Comparison of ENCODE assay signal across 12 cellular contexts in genomic region chr5:13553896-13554295, GRCh38.
DNase-seq lines count a peak whose midpoint lies in the region; ATAC-seq and TF ChIP-seq lines count a peak whose summit lies in the region.
"Had no signal": no experiment of that assay in that cellular context is flagged by ENCODE, and none has a peak within 500 bp of the region (broad histone marks: within the 10 kb centered on the region; RNA-seq: fewer than 3 reads in every experiment).

No MANE protein-coding gene starts in this region.

- H3K23ac ChIP-seq in IMR-90 (ENCODE audit: low read depth, low read length): no peak overlapping the region

- H3K27ac ChIP-seq in IMR-90 (ENCODE audit: insufficient read depth, low read length) (no peak overlapping the region), prostate gland (no peak overlapping the region)

- H2BK5ac ChIP-seq in IMR-90 (ENCODE audit: low read depth, low read length, poor library complexity, severe bottlenecking): no peak overlapping the region

- POLR2A ChIA-PET in IMR-90 (lab: Charles Lee; ENCODE audit: unreplicated experiment): no interaction called here

- no peak for TF ChIP-seq RAD21 in IMR-90 (IDR thresholded peaks at IDR 0.05; ENCODE audit: low read length)

- peak overlapping the region; percentile 56 for H2AFZ ChIP-seq in IMR-90 (replicated peaks; ENCODE audit: low read length, poor library complexity)

- intact Hi-C loops in IMR-90 (cut with micrococcal nuclease) (no loop called here), prostate gland (cut with DNase I) (no loop called here)

- H3K4me3 Mint-ChIP-seq in stimulated activated effector memory CD8-positive, alpha-beta T cell treated with anti-CD3 and anti-CD28 coated beads, Interleukin-12 subunit alpha, Interleukin-12 subunit beta, amount 100 ng/mL, for 72 hours: no peak overlapping the region
- H3K4me3 Mint-ChIP-seq: activated CD8-positive, alpha-beta memory T cell treated with anti-CD3 and anti-CD28 coated beads, Interleukin-2, amount 10 ng/mL, durations not matched to agents 7 days and 5 days; CD4-positive, CD25-positive, alpha-beta regulatory T cell; immature natural killer cell had no signal

- H2BK20ac ChIP-seq in IMR-90 (ENCODE audit: low read depth, low read length): no peak overlapping the region

- H3K9ac ChIP-seq in IMR-90 (ENCODE audit: low read depth, low read length): no peak overlapping the region

- DNase-seq in Daoy (ENCODE audit: low read depth) (peak; percentile 14), IMR-90 (no peak), amniotic epithelial cell (ENCODE audit: low read depth) (peak; percentile 14), left kidney (ENCODE audit: low read depth, low spot score) (peak; percentile 83), prostate gland (ENCODE audit: low spot score) (no peak)
- DNase-seq in stimulated activated effector memory CD8-positive, alpha-beta T cell treated with anti-CD3 and anti-CD28 coated beads, Interleukin-12 subunit alpha, Interleukin-12 subunit beta, amount 100 ng/mL, for 72 hours (ENCODE audit: low spot score in 2 of 2): no peak
- DNase-seq: activated CD8-positive, alpha-beta memory T cell treated with anti-CD3 and anti-CD28 coated beads, Interleukin-2, amount 10 ng/mL, durations not matched to agents 7 days and 5 days; CD4-positive, CD25-positive, alpha-beta regulatory T cell; immature natural killer cell; NCI-H446 treated with DMSO at 0.1 percent for 48 hours had no signal

- no peaks in the 10 kb centered on the region for H3K9me1 ChIP-seq in IMR-90 (ENCODE audit: insufficient read depth, low read length)

- no peak overlapping the region for H3K18ac ChIP-seq in IMR-90 (ENCODE audit: low read depth, low read length)

- H3K27me3 ChIP-seq in IMR-90 (ENCODE audit: control insufficient read depth, insufficient read depth, low read length) (peaks cover 1% of the 10 kb centered on the region), prostate gland (replicated peaks; ENCODE audit: insufficient read depth) (no peaks in the 10 kb centered on the region)

- no peak overlapping the region for H3K4ac ChIP-seq in IMR-90 (ENCODE audit: low read depth, low read length)

- no peaks in the 10 kb centered on the region for H3K79me1 ChIP-seq in IMR-90 (ENCODE audit: low read depth in 1 of 2, low read length in 2 of 2)

- peaks cover 2% of the 10 kb centered on the region for H3K9me3 Mint-ChIP-seq in stimulated activated effector memory CD8-positive, alpha-beta T cell treated with anti-CD3 and anti-CD28 coated beads, Interleukin-12 subunit alpha, Interleukin-12 subunit beta, amount 100 ng/mL, for 72 hours

- H3K9me3 ChIP-seq in IMR-90 (ENCODE audit: control insufficient read depth, insufficient read depth, low read length) (no peaks in the 10 kb centered on the region), prostate gland (no peaks in the 10 kb centered on the region)

- no peak overlapping the region for H3K27ac Mint-ChIP-seq in stimulated activated effector memory CD8-positive, alpha-beta T cell treated with anti-CD3 and anti-CD28 coated beads, Interleukin-12 subunit alpha, Interleukin-12 subunit beta, amount 100 ng/mL, for 72 hours
- H3K27ac Mint-ChIP-seq: activated CD8-positive, alpha-beta memory T cell treated with anti-CD3 and anti-CD28 coated beads, Interleukin-2, amount 10 ng/mL, durations not matched to agents 7 days and 5 days; CD4-positive, CD25-positive, alpha-beta regulatory T cell; immature natural killer cell had no signal

- no TSS peak for BruUV-seq in IMR-90 (replicated peaks; lab: Mats Ljungman, UMichigan)

- no peak overlapping the region for H3K4me3 ChIP-seq in IMR-90 (ENCODE audit: insufficient read depth, low read depth, low read length)
- no peak overlapping the region for H3K4me3 ChIP-seq in prostate gland

- TF ChIP-seq POLR2A in IMR-90 (IDR thresholded peaks at IDR 0.05; ENCODE audit: low read depth, low read length) (no peak), prostate gland (IDR thresholded peaks at IDR 0.05) (no peak)

- no peaks in the 10 kb centered on the region for H3K4me1 Mint-ChIP-seq in stimulated activated effector memory CD8-positive, alpha-beta T cell treated with anti-CD3 and anti-CD28 coated beads, Interleukin-12 subunit alpha, Interleukin-12 subunit beta, amount 100 ng/mL, for 72 hours
- H3K4me1 Mint-ChIP-seq: activated CD8-positive, alpha-beta memory T cell treated with anti-CD3 and anti-CD28 coated beads, Interleukin-2, amount 10 ng/mL, durations not matched to agents 7 days and 5 days; CD4-positive, CD25-positive, alpha-beta regulatory T cell; immature natural killer cell had no signal

- H2BK120ac ChIP-seq in IMR-90 (ENCODE audit: low read depth, low read length): no peak overlapping the region

- no peak overlapping the region for H4K5ac ChIP-seq in IMR-90 (ENCODE audit: low read depth, low read length)

- H3K4me1 ChIP-seq in IMR-90 (ENCODE audit: control insufficient read depth, insufficient read depth, low read length) (no peaks in the 10 kb centered on the region), prostate gland (replicated peaks) (no peaks in the 10 kb centered on the region)

- H4K8ac ChIP-seq in IMR-90 (ENCODE audit: low read depth in 2 of 2, low read length in 2 of 2): no peak overlapping the region

- H4K20me1 ChIP-seq in IMR-90 (ENCODE audit: insufficient read depth, low read length): no peaks in the 10 kb centered on the region

- CTCF ChIA-PET in IMR-90 (lab: Yijun Ruan, JAX): no interaction called here

- no peak overlapping the region for H2AK9ac ChIP-seq in IMR-90 (replicated peaks; ENCODE audit: low read depth, low read length, poor library complexity)

- peak; percentile 86 for ATAC-seq in IMR-90 (ENCODE audit: low read depth)
- ATAC-seq in stimulated activated effector memory CD8-positive, alpha-beta T cell treated with anti-CD3 and anti-CD28 coated beads, Interleukin-12 subunit alpha, Interleukin-12 subunit beta, amount 100 ng/mL, for 72 hours: no peak
- ATAC-seq in GM21381 (IDR thresholded peaks at IDR 0.05; ENCODE audit: unreplicated experiment): no peak
- no peak for ATAC-seq in HG02798 (IDR thresholded peaks at IDR 0.05; ENCODE audit: poor library complexity, unreplicated experiment)
- ATAC-seq: activated CD8-positive, alpha-beta memory T cell treated with anti-CD3 and anti-CD28 coated beads, Interleukin-2, amount 10 ng/mL, durations not matched to agents 7 days and 5 days had no signal

- H3K36me3 ChIP-seq in IMR-90 (ENCODE audit: control insufficient read depth, insufficient read depth, low read length): no peaks in the 10 kb centered on the region
- no peaks in the 10 kb centered on the region for H3K36me3 ChIP-seq in prostate gland

- H2AK5ac ChIP-seq in IMR-90 (ENCODE audit: low read depth, low read length): no peak overlapping the region

- H3K56ac ChIP-seq in IMR-90 (ENCODE audit: extremely low read depth, insufficient read depth, low read length): no peak overlapping the region

- no peak overlapping the region for H4K91ac ChIP-seq in IMR-90 (ENCODE audit: insufficient read depth, low read depth, low read length)

- no peaks in the 10 kb centered on the region for H3K36me3 Mint-ChIP-seq in stimulated activated effector memory CD8-positive, alpha-beta T cell treated with anti-CD3 and anti-CD28 coated beads, Interleukin-12 subunit alpha, Interleukin-12 subunit beta, amount 100 ng/mL, for 72 hours
- H3K36me3 Mint-ChIP-seq: activated CD8-positive, alpha-beta memory T cell treated with anti-CD3 and anti-CD28 coated beads, Interleukin-2, amount 10 ng/mL, durations not matched to agents 7 days and 5 days; CD4-positive, CD25-positive, alpha-beta regulatory T cell; immature natural killer cell had no signal

- H3K14ac ChIP-seq in IMR-90 (replicated peaks; ENCODE audit: low read depth, low read length): no peak overlapping the region

- no peak overlapping the region for H2BK15ac ChIP-seq in IMR-90 (ENCODE audit: low read depth, low read length)

- TF ChIP-seq CTCF in IMR-90 (conservative IDR thresholded peaks at IDR 0.05; ENCODE audit: low read depth, low read length) (no peak), prostate gland (IDR thresholded peaks at IDR 0.05) (no peak)

- dilution Hi-C loops in IMR-90 (cut with HindIII; ENCODE audit: low sequenced_read_pairs, unreplicated experiment): no loop called here

- no peak overlapping the region for H3K4me2 ChIP-seq in IMR-90 (ENCODE audit: low read depth, low read length)

- in situ Hi-C loops in IMR-90 (cut with MboI; ENCODE audit: low sequenced_read_pairs): no loop called here

- 10% methylated on average over 2 of the region's 4 CpGs; no CpG with 5 or more reads in 1 of the 2 experiments for WGBS in IMR-90 (ENCODE audit: extremely low coverage in 2 of 2, insufficient read length in 1 of 2), 2 experiments
- 17% methylated on average over 4 of the region's 4 CpGs for WGBS in prostate gland

TF ChIP-seq in IMR-90, 13 proteins besides CTCF, POLR2A, EP300 and RAD21:
- TF ChIP-seq RFX5 (IDR thresholded peaks at IDR 0.05; ENCODE audit: low read depth, low read length) (no peak), MXI1 (IDR thresholded peaks at IDR 0.05; ENCODE audit: borderline replicate concordance, low read depth, low read length) (peak; percentile 34; the same call in 1 of the 2 replicates)
TF ChIP-seq in IMR-90: peak in this region for 1.

Comparison
In these comparisons a context has a peak if more than half of its experiments do, and no peak if none do; other contexts are left out.
1. DNase-seq: peak in Daoy (single experiment), amniotic epithelial cell (single experiment) and left kidney (single experiment); none in IMR-90 (single experiment), stimulated activated effector memory CD8-positive, alpha-beta T cell treated with anti-CD3 and anti-CD28 coated beads, Interleukin-12 subunit alpha, Interleukin-12 subunit beta, amount 100 ng/mL, for 72 hours (0 of 2) and prostate gland (single experiment).